In genomic region chr7:73556208-73557107, GRCh38 we compare ENCODE assay signal across 8 cellular contexts. TPM values are rescaled to one million over a fixed set of nuclear protein-coding genes. Genes with fewer than 3 reads are reported as not detected.
DNase-seq lines count a peak whose midpoint lies in the region; ATAC-seq and TF ChIP-seq lines count a peak whose summit lies in the region.

No MANE protein-coding gene starts in this region.

- peaks cover 0 to 33% (median 5%) of the 10 kb centered on the region in 4 donors for H3K4me1 ChIP-seq in Peyer's patch
- peaks cover 21 to 41% (median 38%) of the 10 kb centered on the region in 4 donors for H3K4me1 ChIP-seq in esophagus muscularis mucosa
- peaks cover 39% of the 10 kb centered on the region for H3K4me1 ChIP-seq in psoas muscle

- H3K27ac ChIP-seq in Peyer's patch (peak overlapping the region; percentile 92 to 100 (median 100)), esophagus muscularis mucosa (replicated peaks in 1 of 4) (peak overlapping the region; percentile 99 to 100 (median 100)), psoas muscle (peak overlapping the region; percentile 98)

- no peak for TF ChIP-seq CTCF in GM12864 (IDR thresholded peaks at IDR 0.05; ENCODE audit: low read depth, low read length, missing control alignments)
- no peak for TF ChIP-seq CTCF in Peyer's patch (IDR thresholded peaks at IDR 0.05)
- no peak for TF ChIP-seq CTCF in esophagus muscularis mucosa (IDR thresholded peaks at IDR 0.05)
- no peak for TF ChIP-seq CTCF in psoas muscle (IDR thresholded peaks at IDR 0.05)

- no peaks in the 10 kb centered on the region for H3K9me3 ChIP-seq in Peyer's patch
- no peaks in the 10 kb centered on the region for H3K9me3 ChIP-seq in esophagus muscularis mucosa
- no peaks in the 10 kb centered on the region for H3K9me3 ChIP-seq in psoas muscle

- H3K27me3 ChIP-seq in Peyer's patch (no peaks in the 10 kb centered on the region), esophagus muscularis mucosa (no peaks in the 10 kb centered on the region), psoas muscle (ENCODE audit: insufficient read depth in 3 of 3, low read length in 2 of 3) (no peaks in the 10 kb centered on the region)

- DNase-seq in GM12864 (ENCODE audit: low read depth) (no peak), Peyer's patch (no peak), esophagus muscularis mucosa (ENCODE audit: extremely low spot score) (no peak), psoas muscle (no peak), mesenteric fat pad (ENCODE audit: low spot score) (no peak), NCI-H1105 treated with DMSO at 0.1 percent for 48 hours (lab: John Stamatoyannopoulos, UW) (no peak), SIG-M5 treated with dmso at 0.1 percent for 504 hours (lab: John Stamatoyannopoulos, UW; ENCODE audit: unreplicated experiment) (no peak)

- ATAC-seq in psoas muscle: no peak
- ATAC-seq in GM19395 (IDR thresholded peaks at IDR 0.05; ENCODE audit: unreplicated experiment): no peak

- TF ChIP-seq POLR2A in Peyer's patch (IDR thresholded peaks at IDR 0.05) (peak in 1 of 2 donors; percentile 77), esophagus muscularis mucosa (IDR thresholded peaks at IDR 0.05; ENCODE audit: low read depth) (no peak)

- peaks cover 0 to 33% (median 0%) of the 10 kb centered on the region in 3 donors for H3K36me3 ChIP-seq in Peyer's patch
- peaks cover 0 to 35% (median 31%) of the 10 kb centered on the region in 4 donors for H3K36me3 ChIP-seq in esophagus muscularis mucosa
- H3K36me3 ChIP-seq in psoas muscle (ENCODE audit: insufficient read depth in 1 of 2, low read depth in 1 of 2): peaks cover 6 to 33% of the 10 kb centered on the region in 2 donors

- 21% methylated on average over 28 of the region's 28 CpGs for WGBS in esophagus muscularis mucosa
- WGBS in psoas muscle, 3 donors: 14 to 19% (median 14%) methylated on average over 27 to 28 of the region's 28 CpGs

- intact Hi-C loops in esophagus muscularis mucosa (cut with DNase I): loop anchor here (5.0 kb wide), 1 partner anchor 34 kb away; the partner anchor contains the start of gene BAZ1B
- intact Hi-C loops in psoas muscle (cut with DNase I): loop anchor here (1.0 to 5.0 kb wide), 3 partner anchors 22 to 36 kb away; partner anchors contain the start of genes BAZ1B (in 1 of the 2) and TBL2 (in 1 of the 2)

- no peak for TF ChIP-seq EP300 in esophagus muscularis mucosa (IDR thresholded peaks at IDR 0.05)

- peak overlapping the region; percentile 87 for H3K4me3 ChIP-seq in GM12864 (ENCODE audit: low read depth, low read length)
- H3K4me3 ChIP-seq in Peyer's patch: peak overlapping the region; percentile 70 to 97 (median 88)
- peak overlapping the region; percentile 85 to 98 (median 88) for H3K4me3 ChIP-seq in esophagus muscularis mucosa
- peak overlapping the region; percentile 80 for H3K4me3 ChIP-seq in psoas muscle

RNA-seq across cellular contexts. Expression of gene BCL7B, which starts 1.0 kb away (rescaled TPM):
- 10 to 100 TPM; 63.5 to 73.4 (median 70.6) TPM for total RNA-seq in Peyer's patch
- total RNA-seq in esophagus muscularis mucosa: 100 to 1,000 TPM; 107 to 131 (median 109) TPM
- 10 to 100 TPM; 55.8 to 96.5 (median 88.1) TPM for total RNA-seq in psoas muscle
- 100 to 1,000 TPM in 2 of 3 donors, 10 to 100 TPM in 1; 88.7 to 130 (median 105) TPM for polyA plus RNA-seq in psoas muscle
- 80.1 TPM for total RNA-seq in mesenteric fat pad

RNA-seq across cellular contexts. Expression of gene TBL2, which starts 21.9 kb away (rescaled TPM):
- total RNA-seq in Peyer's patch: 10 to 100 TPM; 35.6 to 61.9 (median 46.1) TPM
- total RNA-seq in esophagus muscularis mucosa: 10 to 100 TPM; 19.1 to 52.5 (median 38.2) TPM
- total RNA-seq in psoas muscle: 10 to 100 TPM; 10.3 to 16.1 (median 11.8) TPM
- 10 to 100 TPM in 1 of 3 donors, 1 to 10 TPM in 2; 8.1 to 15.0 (median 9.6) TPM for polyA plus RNA-seq in psoas muscle
- 36.9 TPM for total RNA-seq in mesenteric fat pad

RNA-seq across cellular contexts. Expression of gene BAZ1B, which starts 34.4 kb away (rescaled TPM):
- total RNA-seq in Peyer's patch (100 to 1,000 TPM in 1 of 4 donors, 10 to 100 TPM in 3; 38.6 to 162 (median 52.6) TPM), esophagus muscularis mucosa (10 to 100 TPM; 55.3 to 72.2 (median 66.2) TPM), psoas muscle (10 to 100 TPM; 39.5 to 49.8 (median 42.3) TPM), mesenteric fat pad (54.5 TPM)
- 10 to 100 TPM; 15.7 to 50.6 (median 15.8) TPM for polyA plus RNA-seq in psoas muscle
